In genomic region chr16:75580-76501, GRCh38 we compare ENCODE assay signal across 8 cellular contexts. TPM values are rescaled to one million over a fixed set of nuclear protein-coding genes. Genes with fewer than 3 reads are reported as not detected.
A peak's percentile ranks its signal among the peaks of the same experiment; 100 is the strongest.
DNase-seq lines count a peak whose midpoint lies in the region; ATAC-seq and TF ChIP-seq lines count a peak whose summit lies in the region.

No MANE protein-coding gene starts in this region.

- H3K27me3 Mint-ChIP-seq in type B pancreatic cell, result peaks cover 3% of the 10 kb centered on the region

- H3K4me3 ChIP-seq in NB4 (ENCODE audit: low read depth, low read length) (no peak overlapping the region), brain microvascular endothelial cell (ENCODE audit: low read depth, low read length) (no peak overlapping the region), lower leg skin (ENCODE audit: low read depth, poor library complexity, severe bottlenecking) (no peak overlapping the region)

- peak; percentile 85 for DNase-seq in EL
- peak; percentile 93 for DNase-seq in NB4 (ENCODE audit: low read depth)
- DNase-seq in brain microvascular endothelial cell, result peak; percentile 66
- peak; percentile 82 to 97 for DNase-seq in lower leg skin (ENCODE audit: low spot score in 2 of 2)
- DNase-seq in type B pancreatic cell (ENCODE audit: extremely low spot score, unreplicated experiment), result no peak
- DNase-seq in NCI-H748 (lab: John Stamatoyannopoulos, UW; ENCODE audit: unreplicated experiment), result no peak
- DNase-seq in stimulated activated CD4-positive, alpha-beta T cell treated with anti-CD3 and anti-CD28 coated beads, Interleukin-2, amount 100 ng/mL, for 24 hours, result no peak

- WGBS in lower leg skin, 2 donors, result 34 to 37% methylated on average over 11 of the region's 11 CpGs

- ATAC-seq in HG02798 (IDR thresholded peaks at IDR 0.05; ENCODE audit: poor library complexity, unreplicated experiment), result no peak

- no peaks in the 10 kb centered on the region for H3K36me3 Mint-ChIP-seq in type B pancreatic cell

- peak overlapping the region; percentile 66 for H3K27ac Mint-ChIP-seq in type B pancreatic cell

- no peaks in the 10 kb centered on the region for H3K9me3 Mint-ChIP-seq in type B pancreatic cell

- H3K4me3 Mint-ChIP-seq in type B pancreatic cell, result peak overlapping the region; percentile 77

- peaks cover 14% of the 10 kb centered on the region for H3K36me3 ChIP-seq in brain microvascular endothelial cell (replicated peaks)

- TF ChIP-seq POLR2A in NB4 (IDR thresholded peaks at IDR 0.05; ENCODE audit: extremely low read depth, insufficient read length) (no peak), lower leg skin (IDR thresholded peaks at IDR 0.05) (no peak)

- intact Hi-C loops in lower leg skin (cut with DNase I; ENCODE audit: low total_unique reads), result no loop called here

- in situ Hi-C loops in brain microvascular endothelial cell (cut with HindIII; ENCODE audit: low pct_ligation_motif_present, low sequenced_read_pairs), result no loop called here

- peaks cover 21% of the 10 kb centered on the region for H3K4me1 Mint-ChIP-seq in type B pancreatic cell (ENCODE audit: unreplicated experiment)

- H3K27me3 ChIP-seq in brain microvascular endothelial cell (replicated peaks), result no peaks in the 10 kb centered on the region

- peak; percentile 1 for TF ChIP-seq CTCF in NB4 (IDR thresholded peaks at IDR 0.05; ENCODE audit: low read depth, low read length)
- peak; percentile 70 for TF ChIP-seq CTCF in brain microvascular endothelial cell (IDR thresholded peaks at IDR 0.05; ENCODE audit: low read depth, low read length, missing control alignments)
- TF ChIP-seq CTCF in lower leg skin (IDR thresholded peaks at IDR 0.05), result no peak
- peak; percentile 47 for TF ChIP-seq CTCF in type B pancreatic cell (conservative IDR thresholded peaks at IDR 0.05)

- H3K27ac ChIP-seq in brain microvascular endothelial cell, result peak overlapping the region; percentile 84

RNA-seq across cellular contexts. Expression of gene MPG, which starts 2.2 kb away (rescaled TPM):
- 10 to 100 TPM; 46.8 to 84.8 (median 61.0) TPM for total RNA-seq in lower leg skin
- 38.0 and 40.0 TPM in 2 replicates for total RNA-seq in type B pancreatic cell (ENCODE audit: low replicate concordance)

RNA-seq across cellular contexts. Expression of gene RHBDF1, which starts 3.4 kb away (rescaled TPM):
- total RNA-seq in lower leg skin, result 10 to 100 TPM; 38.6 to 45.9 (median 43.6) TPM
- 25.3 and 27.3 TPM in 2 replicates for total RNA-seq in type B pancreatic cell (ENCODE audit: low replicate concordance)

RNA-seq across cellular contexts. Expression of gene SNRNP25, which starts 22.2 kb away (rescaled TPM):
- 10 to 100 TPM in 3 of 4 donors, 1 to 10 TPM in 1; 6.3 to 12.0 (median 10.4) TPM for total RNA-seq in lower leg skin
- 38.5 and 48.7 TPM in 2 replicates for total RNA-seq in type B pancreatic cell (ENCODE audit: low replicate concordance)

RNA-seq across cellular contexts. Expression of gene POLR3K, which starts 22.4 kb away (rescaled TPM):
- total RNA-seq in lower leg skin, result 1 to 10 TPM; 1.1 to 6.0 (median 3.0) TPM
- total RNA-seq in type B pancreatic cell (ENCODE audit: low replicate concordance), result 12.6 and 17.6 TPM in 2 replicates

Comparison
In these comparisons a context has a peak if more than half of its experiments do, and no peak if none do; other contexts are left out.
1. DNase-seq: peak in EL (single experiment), NB4 (single experiment), brain microvascular endothelial cell (single experiment) and lower leg skin (2 of 2); none in type B pancreatic cell (single experiment), NCI-H748 (single experiment) and stimulated activated CD4-positive, alpha-beta T cell treated with anti-CD3 and anti-CD28 coated beads, Interleukin-2, amount 100 ng/mL, for 24 hours (0 of 2).
2. CTCF ChIP-seq: peak in NB4 (single experiment), brain microvascular endothelial cell (single experiment) and type B pancreatic cell (single experiment); none in lower leg skin (0 of 3).